Comparison of ENCODE assay signal across 9 cellular contexts in genomic region chr18:79422022-79422782, GRCh38. TPM values are rescaled to one million over a fixed set of nuclear protein-coding genes. Genes with fewer than 3 reads are reported as not detected.
DNase-seq lines count a peak whose midpoint lies in the region; ATAC-seq and TF ChIP-seq lines count a peak whose summit lies in the region.
"Had no signal": no experiment of that assay in that cellular context is flagged by ENCODE, and none has a peak within 500 bp of the region (broad histone marks: within the 10 kb centered on the region; RNA-seq: fewer than 3 reads in every experiment).

No MANE protein-coding gene starts in this region.

- peak overlapping the region; percentile 2 for H3K4me3 Mint-ChIP-seq in activated CD8-positive, alpha-beta memory T cell treated with anti-CD3 and anti-CD28 coated beads, Interleukin-2, amount 10 ng/mL, durations not matched to agents 7 days and 5 days
- no peak overlapping the region for H3K4me3 Mint-ChIP-seq in WTC11
- no peak overlapping the region for H3K4me3 Mint-ChIP-seq in stimulated activated effector memory CD8-positive, alpha-beta T cell treated with anti-CD3 and anti-CD28 coated beads, Interleukin-12 subunit alpha, Interleukin-12 subunit beta, amount 100 ng/mL, for 72 hours
- H3K4me3 Mint-ChIP-seq in glutamatergic neuron (ENCODE audit: unreplicated experiment), result no peak overlapping the region

- peak; percentile 59 for DNase-seq in activated CD8-positive, alpha-beta memory T cell treated with anti-CD3 and anti-CD28 coated beads, Interleukin-2, amount 10 ng/mL, durations not matched to agents 7 days and 5 days
- DNase-seq in activated CD8-positive, alpha-beta memory T cell treated with anti-CD3 and anti-CD28 coated beads, Interleukin-2, amount 50 U/mL, for 48 hours, result no peak
- DNase-seq in WTC11 (ENCODE audit: low spot score) (no peak), glutamatergic neuron (no peak), NCI-H2107 treated with DMSO at 0.1 percent for 48 hours (lab: John Stamatoyannopoulos, UW; ENCODE audit: unreplicated experiment) (no peak), SK-N-DZ (ENCODE audit: low spot score) (no peak)
- DNase-seq in stimulated activated effector memory CD8-positive, alpha-beta T cell treated with anti-CD3 and anti-CD28 coated beads, Interleukin-12 subunit alpha, Interleukin-12 subunit beta, amount 100 ng/mL, for 72 hours (ENCODE audit: low spot score in 2 of 2), result no peak
- DNase-seq: ACHN had no signal

- POLR2A ChIA-PET in WTC11 (lab: Charles Lee), result no interaction called here

- H3K27me3 Mint-ChIP-seq in activated CD8-positive, alpha-beta memory T cell treated with anti-CD3 and anti-CD28 coated beads, Interleukin-2, amount 10 ng/mL, durations not matched to agents 7 days and 5 days, result no peaks in the 10 kb centered on the region
- no peaks in the 10 kb centered on the region; the same call in 1 of the 2 replicates for H3K27me3 Mint-ChIP-seq in WTC11 (ENCODE audit: low read depth)
- peaks cover 14% of the 10 kb centered on the region for H3K27me3 Mint-ChIP-seq in glutamatergic neuron (ENCODE audit: unreplicated experiment)

- CTCF ChIA-PET in activated CD8-positive, alpha-beta memory T cell treated with anti-CD3 and anti-CD28 coated beads, Interleukin-2, amount 10 ng/mL, durations not matched to agents 7 days and 5 days (lab: Charles Lee), result interaction anchor here (0.8 kb wide), 1 partner anchor 41 kb away, joined by 3 read pairs; no protein-coding TSS in a partner anchor
- CTCF ChIA-PET in WTC11 (lab: Charles Lee), result interaction anchor here (0.7 kb wide), 1 partner anchor 41 kb away, joined by 3 read pairs; no protein-coding TSS in a partner anchor

- TF ChIP-seq CTCF in WTC11 (IDR thresholded peaks at IDR 0.05) (no peak), glutamatergic neuron (IDR thresholded peaks at IDR 0.05; ENCODE audit: partially characterized antibody, unreplicated experiment) (no peak)

- peaks cover 11% of the 10 kb centered on the region for H3K4me1 Mint-ChIP-seq in activated CD8-positive, alpha-beta memory T cell treated with anti-CD3 and anti-CD28 coated beads, Interleukin-2, amount 10 ng/mL, durations not matched to agents 7 days and 5 days
- H3K4me1 Mint-ChIP-seq in WTC11 (peaks cover 12% of the 10 kb centered on the region), glutamatergic neuron (ENCODE audit: low read depth, unreplicated experiment) (peaks cover 21% of the 10 kb centered on the region)
- peaks cover 31% of the 10 kb centered on the region for H3K4me1 Mint-ChIP-seq in stimulated activated effector memory CD8-positive, alpha-beta T cell treated with anti-CD3 and anti-CD28 coated beads, Interleukin-12 subunit alpha, Interleukin-12 subunit beta, amount 100 ng/mL, for 72 hours

- peak overlapping the region; percentile 38 for H3K27ac Mint-ChIP-seq in activated CD8-positive, alpha-beta memory T cell treated with anti-CD3 and anti-CD28 coated beads, Interleukin-2, amount 10 ng/mL, durations not matched to agents 7 days and 5 days
- H3K27ac Mint-ChIP-seq in WTC11 (peak overlapping the region; percentile 84), glutamatergic neuron (ENCODE audit: unreplicated experiment) (no peak overlapping the region)
- no peak overlapping the region for H3K27ac Mint-ChIP-seq in stimulated activated effector memory CD8-positive, alpha-beta T cell treated with anti-CD3 and anti-CD28 coated beads, Interleukin-12 subunit alpha, Interleukin-12 subunit beta, amount 100 ng/mL, for 72 hours

- H3K36me3 Mint-ChIP-seq in activated CD8-positive, alpha-beta memory T cell treated with anti-CD3 and anti-CD28 coated beads, Interleukin-2, amount 10 ng/mL, durations not matched to agents 7 days and 5 days, result peaks cover 5% of the 10 kb centered on the region
- H3K36me3 Mint-ChIP-seq in WTC11 (peaks cover 4% of the 10 kb centered on the region), glutamatergic neuron (ENCODE audit: unreplicated experiment) (peaks cover 14% of the 10 kb centered on the region)
- peaks cover 63% of the 10 kb centered on the region for H3K36me3 Mint-ChIP-seq in stimulated activated effector memory CD8-positive, alpha-beta T cell treated with anti-CD3 and anti-CD28 coated beads, Interleukin-12 subunit alpha, Interleukin-12 subunit beta, amount 100 ng/mL, for 72 hours

- peak; percentile 76 for ATAC-seq in activated CD8-positive, alpha-beta memory T cell treated with anti-CD3 and anti-CD28 coated beads, Interleukin-2, amount 10 ng/mL, durations not matched to agents 7 days and 5 days
- ATAC-seq in HG02623 (IDR thresholded peaks at IDR 0.05; ENCODE audit: unreplicated experiment), result peak; percentile 69
- ATAC-seq in WTC11, result no peak
- ATAC-seq in stimulated activated effector memory CD8-positive, alpha-beta T cell treated with anti-CD3 and anti-CD28 coated beads, Interleukin-12 subunit alpha, Interleukin-12 subunit beta, amount 100 ng/mL, for 72 hours, result peak; percentile 37

- no peaks in the 10 kb centered on the region for H3K9me3 Mint-ChIP-seq in activated CD8-positive, alpha-beta memory T cell treated with anti-CD3 and anti-CD28 coated beads, Interleukin-2, amount 10 ng/mL, durations not matched to agents 7 days and 5 days (ENCODE audit: low read depth)
- H3K9me3 Mint-ChIP-seq in WTC11, result no peaks in the 10 kb centered on the region
- no peaks in the 10 kb centered on the region for H3K9me3 Mint-ChIP-seq in stimulated activated effector memory CD8-positive, alpha-beta T cell treated with anti-CD3 and anti-CD28 coated beads, Interleukin-12 subunit alpha, Interleukin-12 subunit beta, amount 100 ng/mL, for 72 hours
- H3K9me3 Mint-ChIP-seq in glutamatergic neuron (ENCODE audit: unreplicated experiment), result peaks cover 8% of the 10 kb centered on the region

TF ChIP-seq in WTC11, 78 proteins besides CTCF, POLR2A, EP300 and RAD21 (continues in another document):
- TF ChIP-seq MXD4 (CRISPR knock-in tag; IDR thresholded peaks at IDR 0.05; ENCODE audit: borderline replicate concordance), result no peak
- TF ChIP-seq ZBTB21 (CRISPR knock-in tag; IDR thresholded peaks at IDR 0.05; ENCODE audit: borderline replicate concordance), result no peak
- no peak for TF ChIP-seq PREB (CRISPR knock-in tag; IDR thresholded peaks at IDR 0.05; ENCODE audit: borderline replicate concordance)
- TF ChIP-seq ATF2 (CRISPR knock-in tag; IDR thresholded peaks at IDR 0.05; ENCODE audit: borderline replicate concordance, low read depth), result no peak
- TF ChIP-seq NR1H2 (CRISPR knock-in tag; IDR thresholded peaks at IDR 0.05), result no peak
- TF ChIP-seq ELF4 (CRISPR knock-in tag; IDR thresholded peaks at IDR 0.05; ENCODE audit: low read depth), result no peak
- no peak for TF ChIP-seq FOXP4 (CRISPR knock-in tag; IDR thresholded peaks at IDR 0.05)
- no peak for TF ChIP-seq ATF3 (CRISPR knock-in tag; conservative IDR thresholded peaks at IDR 0.05)

RNA-seq across cellular contexts. Expression of gene NFATC1, which starts 26.5 kb away (rescaled TPM):
- total RNA-seq in activated CD8-positive, alpha-beta memory T cell treated with anti-CD3 and anti-CD28 coated beads, Interleukin-2, amount 10 ng/mL, durations not matched to agents 7 days and 5 days, result 10 to 100 TPM; 25.7 to 27.8 TPM
- 17.6 to 20.2 TPM (median 17.6 TPM) in 3 replicates for total RNA-seq in WTC11 (2021)
- total RNA-seq in glutamatergic neuron (ENCODE audit: unreplicated experiment), result 5.3 TPM
- not detected in 2 replicates for polyA plus RNA-seq in SK-N-DZ (2014; cell fraction: cytosol; rRNA removed)
- polyA plus RNA-seq in SK-N-DZ (2014; cell fraction: nucleus; rRNA removed), result not detected in 2 replicates

Comparison
In these comparisons a context has a peak if more than half of its experiments do, and no peak if none do; other contexts are left out.
1. H3K27ac Mint-ChIP-seq: peak in activated CD8-positive, alpha-beta memory T cell treated with anti-CD3 and anti-CD28 coated beads, Interleukin-2, amount 10 ng/mL, durations not matched to agents 7 days and 5 days (single experiment) and WTC11 (single experiment); none in stimulated activated effector memory CD8-positive, alpha-beta T cell treated with anti-CD3 and anti-CD28 coated beads, Interleukin-12 subunit alpha, Interleukin-12 subunit beta, amount 100 ng/mL, for 72 hours (single experiment) and glutamatergic neuron (single experiment).